In the genomic region with DNA sequence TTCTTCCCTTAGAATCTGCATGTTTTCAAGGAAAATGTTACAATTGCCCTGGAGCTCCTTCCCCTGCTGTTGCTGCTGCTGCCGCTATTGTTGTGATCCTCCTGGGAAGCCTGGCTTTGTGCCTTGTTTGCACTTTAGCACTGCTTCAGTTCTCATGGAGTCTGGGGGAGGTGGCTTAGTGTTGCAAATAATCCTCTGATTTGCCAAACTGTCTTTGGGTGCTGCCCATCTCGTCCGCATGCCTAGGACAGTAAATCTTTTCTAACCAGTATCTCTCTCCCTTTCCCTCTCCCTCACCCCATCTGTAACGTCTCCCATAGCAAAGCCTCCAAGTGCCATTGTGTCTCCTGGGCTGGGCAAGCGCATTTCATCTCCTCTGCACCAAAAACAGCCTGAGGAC, we compare ENCODE assay signal across 10 cellular contexts. TPM values are rescaled to one million over a fixed set of nuclear protein-coding genes. Genes with fewer than 3 reads are reported as not detected.
DNase-seq lines count a peak whose midpoint lies in the region; ATAC-seq lines count a peak whose summit lies in the region.
"Had no signal": no experiment of that assay in that cellular context is flagged by ENCODE, and none has a peak within 500 bp of the region (broad histone marks: within the 10 kb centered on the region; RNA-seq: fewer than 3 reads in every experiment).

No MANE protein-coding gene starts in this region.

- peak; percentile 1 for DNase-seq in G401 (ENCODE audit: low spot score)
- peak; percentile 64 for DNase-seq in NCI-H2227 (lab: John Stamatoyannopoulos, UW; ENCODE audit: unreplicated experiment)
- peak; percentile 67 for DNase-seq in ecto neural progenitor cell (ENCODE audit: low spot score)
- peak in 33 of 56 donors; percentile 7 to 63 (median 31) for DNase-seq in nucleus accumbens (lab: John Stamatoyannopoulos, UW)
- DNase-seq in cortex of kidney (lab: John Stamatoyannopoulos, UW): no peak
- DNase-seq: activated T-cell treated with anti-CD3 and anti-CD28 coated beads, Interleukin-2, amount 50 U/mL, for 1 hour; SHP77 treated with DMSO at 0.1 percent for 48 hours had no signal

- ATAC-seq in HG02970 (IDR thresholded peaks at IDR 0.05; ENCODE audit: low FRiP score, unreplicated experiment) (no peak), GM21360 (IDR thresholded peaks at IDR 0.05; ENCODE audit: unreplicated experiment) (no peak), GM18517 (IDR thresholded peaks at IDR 0.05; ENCODE audit: unreplicated experiment) (no peak)

- in situ Hi-C loops in G401 (cut with HindIII; ENCODE audit: low sequenced_read_pairs): no loop called here

RNA-seq across cellular contexts. Expression of gene FAM240B, which starts 30.3 kb away (rescaled TPM):
- not detected in 2 replicates for total RNA-seq in G401 (2014; rRNA removed; shearing (Covaris generic))
